In the genomic region with DNA sequence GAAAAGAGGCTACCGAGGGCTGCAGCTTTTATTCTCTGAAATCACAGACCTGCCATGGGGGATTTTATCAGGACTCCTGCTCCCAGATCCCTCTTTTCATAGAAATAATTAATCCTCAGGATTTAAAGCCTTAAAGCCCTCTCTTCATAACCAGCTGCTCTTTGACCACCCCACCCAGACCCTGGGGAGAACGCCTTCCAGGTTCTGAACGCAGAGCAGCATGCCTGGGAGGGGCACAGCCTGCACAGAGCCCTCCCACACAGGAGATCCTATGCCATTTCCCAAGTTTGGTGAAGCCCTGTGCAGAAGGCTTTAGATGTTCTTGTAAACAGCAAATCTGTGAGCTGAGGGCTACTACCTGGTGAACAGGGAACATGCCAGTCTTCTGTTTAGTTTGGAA, we compare ENCODE assay signal across 29 cellular contexts.
"Had no signal": no experiment of that assay in that cellular context is flagged by ENCODE, and none has a peak within 500 bp of the region (broad histone marks: within the 10 kb centered on the region; RNA-seq: fewer than 3 reads in every experiment).

No MANE protein-coding gene starts in this region.

- H3K27me3 Mint-ChIP-seq: activated CD4-positive, alpha-beta T cell treated with anti-CD3 and anti-CD28 coated beads, Interleukin-2, amount 10 ng/mL, durations not matched to agents 24 days and 14 days; activated CD8-positive, alpha-beta T cell treated with anti-CD3 and anti-CD28 coated beads for 36 hours had no signal

- H3K36me3 Mint-ChIP-seq: activated naive CD8-positive, alpha-beta T cell treated with anti-CD3 and anti-CD28 coated beads for 36 hours had no signal

- ATAC-seq: activated CD8-positive, alpha-beta T cell treated with anti-CD3 and anti-CD28 coated beads for 36 hours; activated T-cell treated with anti-CD3 and anti-CD28 coated beads, Interleukin-2, amount 50 U/mL, for 72 hours; activated T-helper 17 cell treated with anti-CD3 and anti-CD28 coated beads, Interleukin-2, amount 50 U/mL, for 72 hours; Panc1 had no signal

- H3K4me3 ChIP-seq: SJSA1 had no signal

- H3K9me3 ChIP-seq: SJSA1, SK-N-SH had no signal

- H3K36me3 ChIP-seq: brain microvascular endothelial cell, SJSA1 had no signal

- H3K4me1 Mint-ChIP-seq: activated CD4-positive, alpha-beta T cell treated with anti-CD3 and anti-CD28 coated beads, Interleukin-2, amount 10 ng/mL, durations not matched to agents 24 days and 14 days; activated naive CD8-positive, alpha-beta T cell treated with anti-CD3 and anti-CD28 coated beads for 36 hours; activated T-helper 17 cell treated with anti-CD3 and anti-CD28 coated beads, Interleukin-2, amount 50 U/mL, for 72 hours had no signal

- H3K9ac ChIP-seq: SK-N-SH had no signal

- H3K4me3 Mint-ChIP-seq: activated CD4-positive, alpha-beta T cell treated with anti-CD3 and anti-CD28 coated beads, Interleukin-2, amount 10 ng/mL, durations not matched to agents 24 days and 14 days; activated CD8-positive, alpha-beta T cell treated with anti-CD3 and anti-CD28 coated beads for 36 hours; activated naive CD8-positive, alpha-beta T cell treated with anti-CD3 and anti-CD28 coated beads for 36 hours; activated T-cell treated with anti-CD3 and anti-CD28 coated beads, Interleukin-2, amount 50 U/mL, for 72 hours; activated T-helper 17 cell treated with anti-CD3 and anti-CD28 coated beads, Interleukin-2, amount 50 U/mL, for 72 hours; T-helper 1 cell treated with Interleukin-12 subunit alpha and Interleukin-12 subunit beta and Interleukin-4 antibody, amounts not matched to agents 30 μg/mL and 1 μg/mL, for 36 hours; T-helper 2 cell treated with Interferon-gamma antibody and Interleukin-4, amounts not matched to agents 5 μg/mL and 100 μg/mL, for 36 hours had no signal

- H3K27ac ChIP-seq: brain microvascular endothelial cell, SJSA1 had no signal

- DNase-seq: activated CD4-positive, alpha-beta T cell treated with anti-CD3 and anti-CD28 coated beads, Interleukin-2, amount 10 ng/mL, durations not matched to agents 24 days and 14 days; activated CD4-positive, alpha-beta T cell treated with anti-CD3 and anti-CD28 coated beads, Interleukin-2, amount 50 U/mL, for 4 hours; activated CD8-positive, alpha-beta T cell treated with anti-CD3 and anti-CD28 coated beads for 36 hours; activated effector memory CD4-positive, alpha-beta T cell treated with anti-CD3 and anti-CD28 coated beads, Interleukin-2, amount 50 U/mL, for 16 hours; activated naive CD4-positive, alpha-beta T cell; activated naive CD4-positive, alpha-beta T cell treated with anti-CD3 and anti-CD28 coated beads, Interleukin-2, amount 50 U/mL, for 16 hours; activated naive CD8-positive, alpha-beta T cell treated with anti-CD3 and anti-CD28 coated beads for 36 hours; activated T-cell treated with anti-CD3 and anti-CD28 coated beads, Interleukin-2, amount 50 U/mL, for 1 hour; activated T-cell treated with anti-CD3 and anti-CD28 coated beads, Interleukin-2, amount 50 U/mL, for 72 hours; amniotic stem cell; aorta; brain microvascular endothelial cell; central memory CD4-positive, alpha-beta T cell; KBM-7; NCI-H1105 treated with DMSO at 0.1 percent for 48 hours; NCI-H1436; NCI-H1694; NCI-H1930; NCI-H2081 treated with DMSO at 0.1 percent for 48 hours; NCI-H345; NCI-H526 treated with DMSO at 0.1 percent for 48 hours; NCI-H774; SHP77 treated with DMSO at 0.1 percent for 48 hours had no signal

- H3K27ac Mint-ChIP-seq: activated CD4-positive, alpha-beta T cell treated with anti-CD3 and anti-CD28 coated beads, Interleukin-2, amount 10 ng/mL, durations not matched to agents 24 days and 14 days; activated CD8-positive, alpha-beta T cell treated with anti-CD3 and anti-CD28 coated beads for 36 hours; activated naive CD8-positive, alpha-beta T cell treated with anti-CD3 and anti-CD28 coated beads for 36 hours; activated T-cell treated with anti-CD3 and anti-CD28 coated beads, Interleukin-2, amount 50 U/mL, for 72 hours; activated T-helper 17 cell treated with anti-CD3 and anti-CD28 coated beads, Interleukin-2, amount 50 U/mL, for 72 hours; T-helper 1 cell treated with Interleukin-12 subunit alpha and Interleukin-12 subunit beta and Interleukin-4 antibody, amounts not matched to agents 30 μg/mL and 1 μg/mL, for 36 hours; T-helper 2 cell treated with Interferon-gamma antibody and Interleukin-4, amounts not matched to agents 5 μg/mL and 100 μg/mL, for 36 hours had no signal

- H3K27me3 ChIP-seq: brain microvascular endothelial cell, SJSA1 had no signal

- H3K4me2 ChIP-seq: SK-N-SH had no signal

- H3K9me3 Mint-ChIP-seq: activated CD4-positive, alpha-beta T cell treated with anti-CD3 and anti-CD28 coated beads, Interleukin-2, amount 10 ng/mL, durations not matched to agents 24 days and 14 days; activated CD8-positive, alpha-beta T cell treated with anti-CD3 and anti-CD28 coated beads for 36 hours; activated naive CD8-positive, alpha-beta T cell treated with anti-CD3 and anti-CD28 coated beads for 36 hours; activated T-cell treated with anti-CD3 and anti-CD28 coated beads, Interleukin-2, amount 50 U/mL, for 72 hours; activated T-helper 17 cell treated with anti-CD3 and anti-CD28 coated beads, Interleukin-2, amount 50 U/mL, for 72 hours; T-helper 1 cell treated with Interleukin-12 subunit alpha and Interleukin-12 subunit beta and Interleukin-4 antibody, amounts not matched to agents 30 μg/mL and 1 μg/mL, for 36 hours; T-helper 2 cell treated with Interferon-gamma antibody and Interleukin-4, amounts not matched to agents 5 μg/mL and 100 μg/mL, for 36 hours had no signal

- H3K4me1 ChIP-seq: SJSA1 had no signal
